8 cellular contexts compared by ENCODE assay signal in the genomic region with DNA sequence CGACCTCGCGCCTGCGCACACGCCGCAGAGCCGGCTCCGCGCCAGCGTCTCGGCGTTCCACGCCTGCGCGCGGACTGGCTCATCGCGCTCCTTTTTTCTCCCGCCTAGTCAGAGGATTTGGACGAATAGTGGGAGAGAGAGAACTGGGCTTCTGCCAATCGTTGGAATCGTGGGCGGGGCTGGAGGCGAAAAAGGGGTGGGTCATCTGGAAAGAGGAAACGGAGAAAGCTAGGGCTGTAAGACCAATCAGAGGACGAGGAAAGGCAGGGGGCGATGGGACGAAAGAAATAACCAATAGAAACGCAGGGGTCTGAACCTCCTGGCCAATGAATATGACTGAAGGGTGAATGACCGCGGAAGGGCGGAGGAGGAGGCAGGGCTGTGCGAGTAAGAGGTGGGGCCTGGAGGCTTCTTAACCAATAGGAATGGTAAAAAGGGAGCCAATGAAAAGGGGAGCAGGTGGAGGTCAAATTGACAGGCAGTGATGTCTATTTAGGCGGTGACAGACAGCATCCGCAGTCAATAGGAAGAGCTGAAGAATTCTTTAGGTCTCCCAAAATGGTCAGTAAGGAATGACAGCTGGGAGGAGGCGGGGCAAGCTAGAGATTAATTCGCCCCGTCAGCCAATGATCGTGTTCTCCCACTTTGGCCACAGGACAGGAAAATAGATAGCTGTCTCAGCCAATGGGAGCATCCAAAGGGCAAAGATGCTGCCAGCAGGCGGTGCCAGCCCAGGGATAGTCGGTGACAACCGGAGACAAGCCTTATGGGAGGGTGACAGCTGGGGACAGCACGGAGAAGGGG. TPM values are rescaled to one million over a fixed set of nuclear protein-coding genes. Genes with fewer than 3 reads are reported as not detected.
DNase-seq lines count a peak whose midpoint lies in the region; ATAC-seq and TF ChIP-seq lines count a peak whose summit lies in the region.

A gene with protein sequence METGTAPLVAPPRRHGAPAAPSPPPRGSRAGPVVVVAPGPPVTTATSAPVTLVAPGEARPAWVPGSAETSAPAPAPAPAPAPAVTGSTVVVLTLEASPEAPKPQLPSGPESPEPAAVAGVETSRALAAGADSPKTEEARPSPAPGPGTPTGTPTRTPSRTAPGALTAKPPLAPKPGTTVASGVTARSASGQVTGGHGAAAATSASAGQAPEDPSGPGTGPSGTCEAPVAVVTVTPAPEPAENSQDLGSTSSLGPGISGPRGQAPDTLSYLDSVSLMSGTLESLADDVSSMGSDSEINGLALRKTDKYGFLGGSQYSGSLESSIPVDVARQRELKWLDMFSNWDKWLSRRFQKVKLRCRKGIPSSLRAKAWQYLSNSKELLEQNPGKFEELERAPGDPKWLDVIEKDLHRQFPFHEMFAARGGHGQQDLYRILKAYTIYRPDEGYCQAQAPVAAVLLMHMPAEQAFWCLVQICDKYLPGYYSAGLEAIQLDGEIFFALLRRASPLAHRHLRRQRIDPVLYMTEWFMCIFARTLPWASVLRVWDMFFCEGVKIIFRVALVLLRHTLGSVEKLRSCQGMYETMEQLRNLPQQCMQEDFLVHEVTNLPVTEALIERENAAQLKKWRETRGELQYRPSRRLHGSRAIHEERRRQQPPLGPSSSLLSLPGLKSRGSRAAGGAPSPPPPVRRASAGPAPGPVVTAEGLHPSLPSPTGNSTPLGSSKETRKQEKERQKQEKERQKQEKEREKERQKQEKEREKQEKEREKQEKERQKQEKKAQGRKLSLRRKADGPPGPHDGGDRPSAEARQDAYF (minus strand): TSS at position 51 of the 804 bp plus-strand sequence. CDS start 311 bp downstream, outside the sequence.

- H3K27me3 ChIP-seq in H9 (ENCODE audit: insufficient read depth, low read length), result no peaks in the 10 kb centered on the region
- H3K27me3 ChIP-seq in naive thymus-derived CD4-positive, alpha-beta T cell (ENCODE audit: control insufficient read depth in 2 of 2, insufficient read depth in 2 of 2, low read length in 2 of 2), result no peaks in the 10 kb centered on the region

- peak within 1 kb of the TSS; percentile 75 to 87 (median 82); a peak in 6 of 7 replicates for H3K27ac Mint-ChIP-seq in H9
- peak within 1 kb of the TSS; percentile 63 to 98 (median 93) for H3K27ac Mint-ChIP-seq in naive thymus-derived CD4-positive, alpha-beta T cell
- peak within 1 kb of the TSS; percentile 85 for H3K27ac Mint-ChIP-seq in stimulated activated memory B cell treated with anti-CD40 and anti-IgM and Interleukin-4, amounts not matched to agents 10 μg/mL and 1 μg/mL and 100 μg/mL, for 72 hours

- H3K9me3 ChIP-seq in H9 (ENCODE audit: control insufficient read depth, low read depth, low read length), result no peaks in the 10 kb centered on the region
- no peaks in the 10 kb centered on the region for H3K9me3 ChIP-seq in naive thymus-derived CD4-positive, alpha-beta T cell (ENCODE audit: control insufficient read depth in 2 of 3, low read length in 3 of 3)

- H3K79me2 ChIP-seq in H9 (ENCODE audit: insufficient read depth, low read length), result no peaks in the 10 kb centered on the region; the same call in none of the 2 replicates

- peaks cover 0 to 5% (median 0%) of the 10 kb centered on the region in 3 experiments for H3K36me3 ChIP-seq in naive thymus-derived CD4-positive, alpha-beta T cell (ENCODE audit: control insufficient read depth in 2 of 3, insufficient read depth in 3 of 3, low read length in 3 of 3)

- no peak within 1 kb of the TSS for H3K4ac ChIP-seq in H9 (ENCODE audit: low read depth, low read length)

- peaks cover 0 to 3% of the 10 kb centered on the region in 2 experiments; a peak in 3 of 5 replicates for H3K9me3 Mint-ChIP-seq in H9
- peaks cover 0 to 2% (median 0%) of the 10 kb centered on the region in 11 donors for H3K9me3 Mint-ChIP-seq in naive thymus-derived CD4-positive, alpha-beta T cell
- no peaks in the 10 kb centered on the region for H3K9me3 Mint-ChIP-seq in stimulated activated memory B cell treated with anti-CD40 and anti-IgM and Interleukin-4, amounts not matched to agents 10 μg/mL and 1 μg/mL and 100 μg/mL, for 72 hours

- H3K23ac ChIP-seq in H9 (ENCODE audit: insufficient read length, low read depth, low read length), result no peak within 1 kb of the TSS

- H3K56ac ChIP-seq in H9 (ENCODE audit: insufficient read length, low read depth, low read length), result no peak within 1 kb of the TSS

- peak; percentile 29; the same call in 1 of the 3 replicates for TF ChIP-seq CTCF in H9 (conservative IDR thresholded peaks at IDR 0.05)
- TF ChIP-seq CTCF in fibroblast of mammary gland (conservative IDR thresholded peaks at IDR 0.05; ENCODE audit: control insufficient read depth, insufficient read depth, low read depth, low read length), result no peak

- no peak within 1 kb of the TSS for H3K18ac ChIP-seq in H9 (ENCODE audit: insufficient read length, low read depth, low read length)

- peaks cover 3% of the 10 kb centered on the region for H3K79me1 ChIP-seq in H9 (ENCODE audit: insufficient read depth, low read depth, low read length, poor library complexity, severe bottlenecking)

- ATAC-seq in naive thymus-derived CD4-positive, alpha-beta T cell, result peak; percentile 91
- ATAC-seq in stimulated activated memory B cell treated with anti-CD40 and anti-IgM and Interleukin-4, amounts not matched to agents 10 μg/mL and 1 μg/mL and 100 μg/mL, for 72 hours, result peak; percentile 93

- no peak within 1 kb of the TSS for H4K5ac ChIP-seq in H9 (ENCODE audit: insufficient read length, low read depth, low read length)

- no peak within 1 kb of the TSS; the same call in 1 of the 2 replicates for H3K14ac ChIP-seq in H9 (ENCODE audit: insufficient read depth, low read length)

- DNase-seq in Daoy (ENCODE audit: low read depth) (peak; percentile 98), H9 (peak; percentile 100), M059J (ENCODE audit: low read depth) (peak; percentile 100), SHP77 treated with DMSO at 0.1 percent for 48 hours (lab: John Stamatoyannopoulos, UW) (peak; percentile 100), fibroblast of mammary gland (ENCODE audit: low read depth) (peak; percentile 100)
- DNase-seq in activated effector memory CD4-positive, alpha-beta T cell treated with Interleukin-2 at 50 U/mL for 16 hours, result peak; percentile 99
- peak; percentile 89 to 100 (median 100) for DNase-seq in naive thymus-derived CD4-positive, alpha-beta T cell

- H2BK120ac ChIP-seq in H9 (ENCODE audit: low read depth, low read length, poor library complexity, severe bottlenecking), result no peak within 1 kb of the TSS

- H4K8ac ChIP-seq in H9 (replicated peaks; ENCODE audit: insufficient read length, low read depth, low read length), result no peak within 1 kb of the TSS

- no CpG with 5 or more reads among the region's 43 CpGs for WGBS in H9 (ENCODE audit: extremely low coverage, insufficient read length, low lambda C conversion rate)

- peaks cover 35 to 43% of the 10 kb centered on the region in 2 experiments for H3K4me1 Mint-ChIP-seq in H9
- peaks cover 42 to 54% (median 50%) of the 10 kb centered on the region in 7 donors for H3K4me1 Mint-ChIP-seq in naive thymus-derived CD4-positive, alpha-beta T cell
- H3K4me1 Mint-ChIP-seq in stimulated activated memory B cell treated with anti-CD40 and anti-IgM and Interleukin-4, amounts not matched to agents 10 μg/mL and 1 μg/mL and 100 μg/mL, for 72 hours, result peaks cover 41% of the 10 kb centered on the region

- H2BK15ac ChIP-seq in H9 (ENCODE audit: low read depth, low read length), result no peak within 1 kb of the TSS

- no peak within 1 kb of the TSS for H2BK12ac ChIP-seq in H9 (ENCODE audit: insufficient read length, low read depth, low read length)

- peak within 1 kb of the TSS; percentile 84 for H3K4me3 ChIP-seq in fibroblast of mammary gland (ENCODE audit: control insufficient read depth, low read depth, low read length)
- peak within 1 kb of the TSS; percentile 76 for H3K4me3 ChIP-seq in naive thymus-derived CD4-positive, alpha-beta T cell (ENCODE audit: low read length)

- H4K91ac ChIP-seq in H9 (ENCODE audit: insufficient read length, low read depth, low read length), result no peak within 1 kb of the TSS

- H3K27ac ChIP-seq in H9 (ENCODE audit: insufficient read length, low read depth, low read length), result no peak within 1 kb of the TSS
- peak within 1 kb of the TSS; percentile 80 for H3K27ac ChIP-seq in naive thymus-derived CD4-positive, alpha-beta T cell (ENCODE audit: low read depth, low read length)

- no peak within 1 kb of the TSS for H2BK20ac ChIP-seq in H9 (ENCODE audit: low read depth, low read length, poor library complexity, severe bottlenecking)

- H3K4me1 ChIP-seq in H9 (ENCODE audit: insufficient read depth, low read length), result peaks cover 6% of the 10 kb centered on the region
- peaks cover 24 to 25% of the 10 kb centered on the region in 2 donors for H3K4me1 ChIP-seq in naive thymus-derived CD4-positive, alpha-beta T cell (ENCODE audit: control insufficient read depth in 2 of 2, insufficient read depth in 2 of 2, low read length in 2 of 2)

- no peak within 1 kb of the TSS for H3K9ac ChIP-seq in H9 (ENCODE audit: extremely low read depth, insufficient read length, low read length)

- no peaks in the 10 kb centered on the region for H4K20me1 ChIP-seq in H9 (ENCODE audit: control insufficient read depth, insufficient read depth, insufficient read length)

- peak within 1 kb of the TSS; percentile 80 for H3K4me2 ChIP-seq in H9 (ENCODE audit: insufficient read depth, insufficient read length, low read length)

- intact Hi-C loops in naive thymus-derived CD4-positive, alpha-beta T cell (cut with micrococcal nuclease), result loop anchor here (1.0 to 10.0 kb wide), 13 partner anchors 8 to 554 kb away; a partner anchor contains a TSS

- H2BK5ac ChIP-seq in H9 (ENCODE audit: insufficient read length, low read length), result no peak within 1 kb of the TSS

- H3K36me3 Mint-ChIP-seq in H9 (ENCODE audit: insufficient read depth in 1 of 3, low read depth in 3 of 3), result peaks cover 2 to 5% (median 4%) of the 10 kb centered on the region in 3 experiments; a peak in 6 of 7 replicates
- peaks cover 0 to 11% (median 0%) of the 10 kb centered on the region in 5 donors for H3K36me3 Mint-ChIP-seq in naive thymus-derived CD4-positive, alpha-beta T cell
- H3K36me3 Mint-ChIP-seq in stimulated activated memory B cell treated with anti-CD40 and anti-IgM and Interleukin-4, amounts not matched to agents 10 μg/mL and 1 μg/mL and 100 μg/mL, for 72 hours, result peaks cover 11% of the 10 kb centered on the region

- CTCF ChIA-PET in naive thymus-derived CD4-positive, alpha-beta T cell (lab: Charles Lee), result interaction anchor here (0.6 to 2.0 kb wide), 9 partner anchors 12 to 563 kb away, joined by 3 to 11 read pairs (median 4); a partner anchor contains a TSS

- H3K4me3 Mint-ChIP-seq in H9, result peak within 1 kb of the TSS; percentile 75 to 84
- peak within 1 kb of the TSS; percentile 83 to 92 (median 89) for H3K4me3 Mint-ChIP-seq in naive thymus-derived CD4-positive, alpha-beta T cell
- H3K4me3 Mint-ChIP-seq in stimulated activated memory B cell treated with anti-CD40 and anti-IgM and Interleukin-4, amounts not matched to agents 10 μg/mL and 1 μg/mL and 100 μg/mL, for 72 hours, result peak within 1 kb of the TSS; percentile 79

- peaks cover 2% of the 10 kb centered on the region; the same call in 1 of the 2 replicates for H3K27me3 Mint-ChIP-seq in H9 (ENCODE audit: low read depth)
- H3K27me3 Mint-ChIP-seq in naive thymus-derived CD4-positive, alpha-beta T cell, result peaks cover 0 to 3% (median 0%) of the 10 kb centered on the region in 5 donors
- no peaks in the 10 kb centered on the region for H3K27me3 Mint-ChIP-seq in stimulated activated memory B cell treated with anti-CD40 and anti-IgM and Interleukin-4, amounts not matched to agents 10 μg/mL and 1 μg/mL and 100 μg/mL, for 72 hours

- no peak within 1 kb of the TSS for H2AFZ ChIP-seq in H9 (ENCODE audit: low read length)

- POLR2A ChIA-PET in naive thymus-derived CD4-positive, alpha-beta T cell (lab: Charles Lee), result interaction anchor here (0.6 to 9.3 kb wide), 22 partner anchors 10 to 305 kb away, joined by 3 to 120 read pairs (median 5); a partner anchor contains a TSS

- H3T11ph ChIP-seq in H9 (ENCODE audit: low read length), result no peak within 1 kb of the TSS

- H3K23me2 ChIP-seq in H9 (ENCODE audit: insufficient read length, low read depth, low read length, poor library complexity, severe bottlenecking), result peaks cover 10% of the 10 kb centered on the region

- H2AK5ac ChIP-seq in H9 (ENCODE audit: insufficient read length, low read length), result no peak within 1 kb of the TSS

RNA-seq across cellular contexts. Expression of the gene that starts here (rescaled TPM):
- total RNA-seq in Daoy (2014; rRNA removed; shearing (Covaris generic)), result 26.2 and 27.1 TPM in 2 replicates
- total RNA-seq in H9 (2021), result 25.6 and 25.8 TPM in 2 replicates
- total RNA-seq in M059J (2014; rRNA removed; shearing (Covaris generic)), result 25.6 and 45.1 TPM in 2 replicates
- 10 to 100 TPM; 23.2 to 70.0 (median 45.2) TPM for total RNA-seq in naive thymus-derived CD4-positive, alpha-beta T cell
- 10 to 100 TPM in 1 of 2 donors, 1 to 10 TPM in 1; 7.6 to 13.6 TPM for polyA plus RNA-seq in naive thymus-derived CD4-positive, alpha-beta T cell
